In the genomic region with DNA sequence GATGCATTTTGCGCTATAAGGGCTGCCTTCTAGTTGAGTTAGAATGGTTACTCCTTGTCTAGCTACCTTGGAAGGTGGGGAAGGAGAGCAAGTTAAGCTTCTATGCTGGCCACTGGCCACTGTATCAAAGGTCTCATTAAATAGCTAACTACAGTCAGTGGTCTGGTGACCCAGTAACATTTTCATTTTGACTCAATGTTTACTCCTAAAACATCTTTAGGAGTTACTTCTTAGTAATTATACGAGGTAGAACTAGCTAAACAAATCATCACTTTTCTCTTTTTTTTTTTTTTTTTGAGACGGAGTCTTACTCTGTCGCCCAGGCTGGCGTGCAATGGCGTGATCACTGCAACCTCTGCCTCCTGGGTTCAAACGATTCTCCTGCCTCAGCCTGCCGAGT, we compare ENCODE assay signal across 29 cellular contexts.
"Had no signal": no experiment of that assay in that cellular context is flagged by ENCODE, and none has a peak within 500 bp of the region (broad histone marks: within the 10 kb centered on the region; RNA-seq: fewer than 3 reads in every experiment).

No MANE protein-coding gene starts in this region.

- H3K27me3 Mint-ChIP-seq: stimulated activated naive B cell treated with anti-CD40 and anti-IgM and Interleukin-4, amounts not matched to agents 10 μg/mL and 1 μg/mL and 100 μg/mL, for 72 hours; type B pancreatic cell had no signal

- H3K27me3 ChIP-seq: left lung, pancreas, suprapubic skin, tibial nerve, uterus had no signal

- H3K36me3 ChIP-seq: left lung, prostate gland, uterus had no signal

- H3K27ac Mint-ChIP-seq: immature natural killer cell; naive thymus-derived CD8-positive, alpha-beta T cell; nephron; stimulated activated naive B cell treated with anti-CD40 and anti-IgM and Interleukin-4, amounts not matched to agents 10 μg/mL and 1 μg/mL and 100 μg/mL, for 72 hours; stimulated activated naive CD8-positive, alpha-beta T cell treated with anti-CD3 and anti-CD28 coated beads, Interleukin-15, Interleukin-2, amounts not matched to agents 100 ng/mL and 50 ng/mL, for 24 hours; type B pancreatic cell had no signal

- H3K4me1 ChIP-seq: left lung, lower lobe of right lung, prostate gland, suprapubic skin, tibial nerve, uterus had no signal

- H3K4me1 Mint-ChIP-seq: immature natural killer cell; naive thymus-derived CD8-positive, alpha-beta T cell; nephron; stimulated activated naive B cell treated with anti-CD40 and anti-IgM and Interleukin-4, amounts not matched to agents 10 μg/mL and 1 μg/mL and 100 μg/mL, for 72 hours had no signal

- ATAC-seq: left colon; left lung; lower lobe of right lung; naive thymus-derived CD8-positive, alpha-beta T cell; pancreas; right cardiac atrium; sciatic nerve; stimulated activated naive B cell treated with anti-CD40 and anti-IgM and Interleukin-4, amounts not matched to agents 10 μg/mL and 1 μg/mL and 100 μg/mL, for 72 hours had no signal

- H3K27ac ChIP-seq: left lung, lower lobe of right lung, pancreas, prostate gland, suprapubic skin, tibial nerve, uterus had no signal

- H3K4me3 ChIP-seq: left lung, lower lobe of right lung, pancreas, prostate gland, skin epidermis, suprapubic skin, tibial nerve, uterus had no signal

- H3K36me3 Mint-ChIP-seq: immature natural killer cell; naive thymus-derived CD8-positive, alpha-beta T cell; stimulated activated naive B cell treated with anti-CD40 and anti-IgM and Interleukin-4, amounts not matched to agents 10 μg/mL and 1 μg/mL and 100 μg/mL, for 72 hours had no signal

- H3K9me3 ChIP-seq: left lung, lower lobe of right lung, pancreas, prostate gland, suprapubic skin, tibial nerve, uterus had no signal

- H3K4me3 Mint-ChIP-seq: immature natural killer cell; naive thymus-derived CD8-positive, alpha-beta T cell; nephron; neural crest cell; stimulated activated naive B cell treated with anti-CD40 and anti-IgM and Interleukin-4, amounts not matched to agents 10 μg/mL and 1 μg/mL and 100 μg/mL, for 72 hours; stimulated activated naive CD8-positive, alpha-beta T cell treated with anti-CD3 and anti-CD28 coated beads, Interleukin-15, Interleukin-2, amounts not matched to agents 100 ng/mL and 50 ng/mL, for 24 hours; type B pancreatic cell had no signal

- DNase-seq: hypothalamus; immature natural killer cell; kidney; left colon; left lung; lower lobe of right lung; mammary epithelial cell; mesenchymal stem cell; naive thymus-derived CD8-positive, alpha-beta T cell; nucleus accumbens; pancreas; posterior cingulate gyrus; retina; right cardiac atrium; stimulated activated CD4-positive, alpha-beta T cell treated with anti-CD3 and anti-CD28 coated beads, Interleukin-12 subunit alpha, Interleukin-12 subunit beta, amount 100 ng/mL, for 4 hours; stimulated activated CD4-positive, alpha-beta T cell treated with anti-CD3 and anti-CD28 coated beads, Interleukin-15, amount 100 ng/mL, for 24 hours; stimulated activated CD4-positive, alpha-beta T cell treated with anti-CD3 and anti-CD28 coated beads, Interleukin-2, amount 100 ng/mL, for 24 hours; stimulated activated CD4-positive, alpha-beta T cell treated with anti-CD3 and anti-CD28 coated beads, Interleukin-4, amount 100 ng/mL, for 1 hour; stimulated activated naive B cell treated with anti-CD40 and anti-IgM and Interleukin-4, amounts not matched to agents 10 μg/mL and 1 μg/mL and 100 μg/mL, for 72 hours; uterus had no signal

- H3K9me3 Mint-ChIP-seq: immature natural killer cell; naive thymus-derived CD8-positive, alpha-beta T cell; nephron; stimulated activated naive B cell treated with anti-CD40 and anti-IgM and Interleukin-4, amounts not matched to agents 10 μg/mL and 1 μg/mL and 100 μg/mL, for 72 hours; stimulated activated naive CD8-positive, alpha-beta T cell treated with anti-CD3 and anti-CD28 coated beads, Interleukin-15, Interleukin-2, amounts not matched to agents 100 ng/mL and 50 ng/mL, for 24 hours; type B pancreatic cell had no signal
